In genomic region chr12:6541371-6542165, GRCh38 we compare ENCODE assay signal across 10 cellular contexts. TPM values are rescaled to one million over a fixed set of nuclear protein-coding genes. Genes with fewer than 3 reads are reported as not detected.
DNase-seq lines count a peak whose midpoint lies in the region; ATAC-seq and TF ChIP-seq lines count a peak whose summit lies in the region.
"Had no signal": no experiment of that assay in that cellular context is flagged by ENCODE, and none has a peak within 500 bp of the region (broad histone marks: within the 10 kb centered on the region; RNA-seq: fewer than 3 reads in every experiment).

No MANE protein-coding gene starts in this region.

- no peaks in the 10 kb centered on the region for H3K9me3 ChIP-seq in heart right ventricle
- H3K9me3 ChIP-seq in vagina: no peaks in the 10 kb centered on the region
- no peaks in the 10 kb centered on the region for H3K9me3 ChIP-seq in SJCRH30 (replicated peaks)

- H3K4me3 ChIP-seq in heart right ventricle (no peak overlapping the region), coronary artery (no peak overlapping the region), vagina (no peak overlapping the region), SJCRH30 (no peak overlapping the region)

- no peak for DNase-seq in heart right ventricle
- DNase-seq in cardiac septum (ENCODE audit: low spot score): no peak
- no peak for DNase-seq in coronary artery (ENCODE audit: low spot score)
- no peak for DNase-seq in naive thymus-derived CD8-positive, alpha-beta T cell
- no peak for DNase-seq in vagina (ENCODE audit: extremely low spot score in 2 of 2)
- DNase-seq in HPDE6-E6E7 (ENCODE audit: extremely low spot score): no peak
- no peak for DNase-seq in substantia nigra (lab: John Stamatoyannopoulos, UW)
- no peak for DNase-seq in SJCRH30
- DNase-seq: activated T-cell treated with anti-CD3 and anti-CD28 coated beads, Interleukin-2, amount 50 U/mL, for 72 hours; erythroblast had no signal

- H3K4me1 ChIP-seq in heart right ventricle (peaks cover 14 to 66% (median 45%) of the 10 kb centered on the region in 9 donors), vagina (peaks cover 35% of the 10 kb centered on the region), SJCRH30 (peaks cover under 1% of the 10 kb centered on the region; the same call in 1 of the 2 replicates)

- H3K4me3 Mint-ChIP-seq in naive thymus-derived CD8-positive, alpha-beta T cell: peak overlapping the region in 1 of 10 donors; percentile 76

- H3K27me3 Mint-ChIP-seq in naive thymus-derived CD8-positive, alpha-beta T cell: no peaks in the 10 kb centered on the region

- H3K27me3 ChIP-seq in heart right ventricle: no peaks in the 10 kb centered on the region
- no peaks in the 10 kb centered on the region for H3K27me3 ChIP-seq in vagina
- no peaks in the 10 kb centered on the region for H3K27me3 ChIP-seq in SJCRH30

- no peaks in the 10 kb centered on the region for H3K9me3 Mint-ChIP-seq in naive thymus-derived CD8-positive, alpha-beta T cell
- H3K9me3 Mint-ChIP-seq: activated T-cell treated with anti-CD3 and anti-CD28 coated beads, Interleukin-2, amount 50 U/mL, for 72 hours had no signal

- H3K27ac ChIP-seq in heart right ventricle (peak overlapping the region; percentile 39 to 99 (median 77)), coronary artery (peak overlapping the region; percentile 72 to 89), vagina (peak overlapping the region; percentile 82), substantia nigra (ENCODE audit: low read depth, low read length, poor library complexity, severe bottlenecking) (no peak overlapping the region), SJCRH30 (no peak overlapping the region)

- peaks cover 12 to 43% (median 33%) of the 10 kb centered on the region in 4 donors for H3K4me1 Mint-ChIP-seq in naive thymus-derived CD8-positive, alpha-beta T cell

- TF ChIP-seq POLR2A in vagina (IDR thresholded peaks at IDR 0.05): no peak

- ATAC-seq in heart right ventricle: no peak
- ATAC-seq in naive thymus-derived CD8-positive, alpha-beta T cell: no peak
- ATAC-seq: activated T-cell treated with anti-CD3 and anti-CD28 coated beads, Interleukin-2, amount 50 U/mL, for 72 hours had no signal

- intact Hi-C loops in heart right ventricle (cut with DNase I): no loop called here
- intact Hi-C loops in cardiac septum (cut with DNase I): no loop called here
- intact Hi-C loops in vagina (cut with DNase I): no loop called here

- 82 to 85% methylated on average over 26 of the region's 26 CpGs for WGBS in heart right ventricle, 2 donors

- peak overlapping the region in 8 of 10 donors; percentile 3 to 77 (median 44) for H3K27ac Mint-ChIP-seq in naive thymus-derived CD8-positive, alpha-beta T cell

- H3K36me3 ChIP-seq in heart right ventricle: peaks cover 0 to 94% (median 44%) of the 10 kb centered on the region in 9 donors
- peaks cover 0 to 35% of the 10 kb centered on the region in 2 donors for H3K36me3 ChIP-seq in vagina
- H3K36me3 ChIP-seq in SJCRH30: peaks cover 48% of the 10 kb centered on the region

- POLR2A ChIA-PET in naive thymus-derived CD8-positive, alpha-beta T cell (lab: Charles Lee): interaction anchor here (0.6 to 7.9 kb wide), 5 partner anchors 16 to 97 kb away, joined by 3 to 100 read pairs (median 3); partner anchors contain the start of genes CD27, TAPBPL and VAMP1

- H3K36me3 Mint-ChIP-seq in naive thymus-derived CD8-positive, alpha-beta T cell: peaks cover 0 to 44% (median 11%) of the 10 kb centered on the region in 3 donors

- TF ChIP-seq CTCF in heart right ventricle (IDR thresholded peaks at IDR 0.05) (no peak), coronary artery (IDR thresholded peaks at IDR 0.05) (no peak), vagina (IDR thresholded peaks at IDR 0.05) (no peak)

RNA-seq across cellular contexts. Expression of gene GAPDH, which starts 7.3 kb away (rescaled TPM):
- 1,000 to 10,000 TPM; 4,081 to 7,888 (median 4,666) TPM for total RNA-seq in heart right ventricle
- 1,000 to 10,000 TPM; 5,840 to 6,426 TPM for polyA plus RNA-seq in heart right ventricle
- total RNA-seq in cardiac septum: 4,827 TPM
- total RNA-seq in naive thymus-derived CD8-positive, alpha-beta T cell: 100 to 1,000 TPM; 355 to 363 TPM
- polyA plus RNA-seq in naive thymus-derived CD8-positive, alpha-beta T cell: 1,000 to 10,000 TPM; 1,014 to 1,110 (median 1,062) TPM
- total RNA-seq in vagina: 2,297 TPM
- total RNA-seq in SJCRH30 (2014; rRNA removed; shearing (Covaris generic)): 4,776 and 4,843 TPM in 2 replicates

RNA-seq across cellular contexts. Expression of gene IFFO1, which starts 14.3 kb away (rescaled TPM):
- total RNA-seq in heart right ventricle (10 to 100 TPM; 10.5 to 21.6 (median 17.3) TPM), cardiac septum (24.8 TPM), vagina (21.1 TPM)
- 10 to 100 TPM; 14.3 to 30.5 TPM for polyA plus RNA-seq in heart right ventricle
- 10 to 100 TPM; 40.9 to 45.9 TPM for total RNA-seq in naive thymus-derived CD8-positive, alpha-beta T cell
- 10 to 100 TPM in 1 of 3 donors, 1 to 10 TPM in 2; 3.7 to 10.8 (median 4.4) TPM for polyA plus RNA-seq in naive thymus-derived CD8-positive, alpha-beta T cell
- 10.3 and 13.8 TPM in 2 replicates for total RNA-seq in SJCRH30 (2014; rRNA removed; shearing (Covaris generic))

RNA-seq across cellular contexts. Expression of gene NOP2, which starts 26.5 kb away (rescaled TPM):
- total RNA-seq in heart right ventricle (10 to 100 TPM; 11.1 to 29.2 (median 15.3) TPM), cardiac septum (18.5 TPM), vagina (43.0 TPM)
- 10 to 100 TPM; 18.5 to 31.1 TPM for polyA plus RNA-seq in heart right ventricle
- total RNA-seq in naive thymus-derived CD8-positive, alpha-beta T cell: 100 to 1,000 TPM in 1 of 2 experiments, 10 to 100 TPM in 1; 99.2 to 104 TPM
- 10 to 100 TPM; 23.6 to 41.7 (median 24.7) TPM for polyA plus RNA-seq in naive thymus-derived CD8-positive, alpha-beta T cell
- 63.8 and 67.7 TPM in 2 replicates for total RNA-seq in SJCRH30 (2014; rRNA removed; shearing (Covaris generic))

RNA-seq across cellular contexts. Expression of gene NCAPD2, which starts 47.7 kb away (rescaled TPM):
- 10 to 100 TPM in 8 of 10 donors, 1 to 10 TPM in 2; 8.4 to 18.8 (median 13.1) TPM for total RNA-seq in heart right ventricle
- 1 to 10 TPM; 5.4 to 5.8 TPM for polyA plus RNA-seq in heart right ventricle
- total RNA-seq in cardiac septum: 12.0 TPM
- 10 to 100 TPM; 40.4 to 46.3 TPM for total RNA-seq in naive thymus-derived CD8-positive, alpha-beta T cell
- polyA plus RNA-seq in naive thymus-derived CD8-positive, alpha-beta T cell: 10 to 100 TPM; 24.7 to 45.3 (median 28.1) TPM
- total RNA-seq in vagina: 25.5 TPM
- total RNA-seq in SJCRH30 (2014; rRNA removed; shearing (Covaris generic)): 215 and 218 TPM in 2 replicates

RNA-seq across cellular contexts. Expression of gene MRPL51, which starts 48.5 kb away (rescaled TPM):
- total RNA-seq in heart right ventricle (100 to 1,000 TPM; 232 to 300 (median 255) TPM), cardiac septum (174 TPM), vagina (23.1 TPM)
- 100 to 1,000 TPM; 123 to 181 TPM for polyA plus RNA-seq in heart right ventricle
- 10 to 100 TPM; 71.6 to 77.3 TPM for total RNA-seq in naive thymus-derived CD8-positive, alpha-beta T cell
- 100 to 1,000 TPM; 220 to 230 (median 224) TPM for polyA plus RNA-seq in naive thymus-derived CD8-positive, alpha-beta T cell
- total RNA-seq in SJCRH30 (2014; rRNA removed; shearing (Covaris generic)): 200 and 208 TPM in 2 replicates

Comparison
In these comparisons a context has a peak if more than half of its experiments do, and no peak if none do; other contexts are left out.
1. H3K27ac ChIP-seq: peak in heart right ventricle (10 of 10), coronary artery (2 of 2) and vagina (single experiment); none in substantia nigra (single experiment) and SJCRH30 (single experiment).